Comparison of ENCODE assay signal across 19 cellular contexts in the genomic region with DNA sequence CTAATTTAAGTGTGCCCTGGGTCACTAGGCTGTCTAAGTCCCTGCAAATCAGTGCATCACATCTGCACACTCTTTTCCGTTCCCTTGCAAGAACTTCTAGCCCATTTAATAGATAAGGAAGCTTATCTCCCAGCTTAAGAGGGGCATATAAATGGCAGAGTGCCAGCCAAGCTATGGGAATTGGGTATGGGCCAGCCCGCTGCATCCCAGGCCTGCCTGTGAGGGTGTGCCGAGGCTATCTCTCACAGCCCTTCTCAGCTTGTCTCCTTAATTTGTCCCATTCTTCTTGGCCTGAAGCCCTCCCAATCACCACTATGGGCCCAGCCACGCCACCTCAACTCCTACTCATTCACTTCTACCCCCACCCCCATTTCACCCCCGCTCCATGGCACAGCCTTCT. TPM values are rescaled to one million over a fixed set of nuclear protein-coding genes. Genes with fewer than 3 reads are reported as not detected.
DNase-seq lines count a peak whose midpoint lies in the region; ATAC-seq and TF ChIP-seq lines count a peak whose summit lies in the region.
"Had no signal": no experiment of that assay in that cellular context is flagged by ENCODE, and none has a peak within 500 bp of the region (broad histone marks: within the 10 kb centered on the region; RNA-seq: fewer than 3 reads in every experiment).

No MANE protein-coding gene starts in this region.

- no peak for ATAC-seq in body of pancreas
- ATAC-seq in omental fat pad (ENCODE audit: low FRiP score) = no peak
- ATAC-seq in GM19328 (IDR thresholded peaks at IDR 0.05; ENCODE audit: unreplicated experiment) = no peak

- no peak overlapping the region for H3K4me3 ChIP-seq in body of pancreas
- H3K4me3 ChIP-seq: hepatocyte had no signal

- WGBS in body of pancreas, 2 donors = 79 to 82% methylated on average over 5 of the region's 5 CpGs

- intact Hi-C loops in body of pancreas (cut with DNase I) = no loop called here

- TF ChIP-seq CTCF in body of pancreas (IDR thresholded peaks at IDR 0.05) = no peak
- no peak for TF ChIP-seq CTCF in omental fat pad (IDR thresholded peaks at IDR 0.05)

- H3K27ac ChIP-seq in body of pancreas = peak overlapping the region in 1 of 4 donors; percentile 34
- H3K27ac ChIP-seq: hepatocyte had no signal

- peaks cover 5% of the 10 kb centered on the region for H3K4me1 ChIP-seq in body of pancreas

- peaks cover 19 to 24% of the 10 kb centered on the region in 2 donors for H3K36me3 ChIP-seq in body of pancreas (replicated peaks in 1 of 2; ENCODE audit: insufficient read depth in 1 of 2, low read depth in 2 of 2)

- DNase-seq in CMK (ENCODE audit: low read depth) (peak; percentile 83), GM03348 (ENCODE audit: low spot score) (peak; percentile 3), body of pancreas (peak; percentile 2 to 16 (median 12)), omental fat pad (ENCODE audit: low spot score) (peak; percentile 16), HuH-7 (ENCODE audit: low spot score) (no peak), ecto neural progenitor cell (ENCODE audit: low spot score) (no peak)
- DNase-seq: Calu3; central memory CD4-positive, alpha-beta T cell; GOT3; midbrain; NCI-H1092; NCI-H2107; NCI-H69; stimulated activated CD4-positive, alpha-beta T cell treated with anti-CD3 and anti-CD28 coated beads, Interleukin-4, amount 100 ng/mL, for 24 hours; T1000 had no signal

- H3K9me3 ChIP-seq in body of pancreas = no peaks in the 10 kb centered on the region

- TF ChIP-seq POLR2A in body of pancreas (IDR thresholded peaks at IDR 0.05) = no peak

- H3K27me3 ChIP-seq in body of pancreas = no peaks in the 10 kb centered on the region
- H3K27me3 ChIP-seq: hepatocyte had no signal

RNA-seq across cellular contexts. Expression of gene AQP1, which starts 14.7 kb away (rescaled TPM):
- 100 to 1,000 TPM; 197 to 204 TPM for total RNA-seq in body of pancreas
- 100 to 1,000 TPM; 291 to 685 (median 428) TPM for total RNA-seq in omental fat pad
- total RNA-seq: B cell, OCI-LY7 had no signal

RNA-seq across cellular contexts. Expression of gene GHRHR, which starts 37.4 kb away (rescaled TPM):
- total RNA-seq in body of pancreas = not detected
- not detected for total RNA-seq in omental fat pad
- total RNA-seq: B cell, Calu3, OCI-LY7 had no signal

Comparison
In these comparisons a context has a peak if more than half of its experiments do, and no peak if none do; other contexts are left out.
1. DNase-seq: peak in CMK (single experiment), GM03348 (single experiment), body of pancreas (4 of 4) and omental fat pad (single experiment); none in HuH-7 (single experiment) and ecto neural progenitor cell (single experiment).